ENCODE assay signal across 18 cellular contexts in the genomic region with DNA sequence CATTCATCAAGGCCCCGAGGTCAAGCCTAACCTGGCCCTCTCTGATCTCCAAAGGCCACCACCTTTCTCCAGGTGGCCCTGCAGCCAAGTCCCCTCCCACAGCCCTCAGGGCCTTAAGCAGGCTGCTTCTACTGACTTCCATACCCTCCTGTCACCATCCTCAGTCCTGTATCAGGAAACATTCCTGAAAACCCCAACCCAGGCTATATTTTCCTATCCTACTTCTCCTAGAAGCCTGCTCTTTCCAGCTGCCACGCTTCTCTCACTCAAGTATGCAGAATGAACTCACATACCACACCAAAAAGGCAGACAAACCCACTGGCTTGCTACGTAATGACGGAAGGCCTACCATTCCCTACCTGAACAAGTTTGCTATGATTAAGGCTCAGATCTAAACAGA.
"Had no signal": no experiment of that assay in that cellular context is flagged by ENCODE, and none has a peak within 500 bp of the region (broad histone marks: within the 10 kb centered on the region; RNA-seq: fewer than 3 reads in every experiment).

No MANE protein-coding gene starts in this region.

- H3K4me3 Mint-ChIP-seq: nephron progenitor cell had no signal

- H3K27me3 ChIP-seq: adrenal gland, body of pancreas, esophagus muscularis mucosa, right lobe of liver had no signal

- H3K27ac ChIP-seq: adrenal gland, body of pancreas, psoas muscle, right lobe of liver had no signal

- H3K9me3 ChIP-seq: adrenal gland, body of pancreas, esophagus muscularis mucosa, psoas muscle, right lobe of liver, SK-N-SH had no signal

- H3K9me3 Mint-ChIP-seq: nephron progenitor cell had no signal

- H3K4me3 ChIP-seq: adrenal gland, body of pancreas, esophagus muscularis mucosa, psoas muscle, right lobe of liver had no signal

- H3K4me1 ChIP-seq: body of pancreas, right lobe of liver had no signal

- ATAC-seq: body of pancreas; left lobe of liver; psoas muscle; right lobe of liver; stimulated activated naive CD8-positive, alpha-beta T cell treated with anti-CD3 and anti-CD28 coated beads, Interleukin-15, Interleukin-2, amounts not matched to agents 100 U/mL and 50 U/mL, for 24 hours had no signal

- DNase-seq: activated CD4-positive, alpha-beta T cell treated with anti-CD3 and anti-CD28 coated beads, Interleukin-2, amount 50 U/mL, for 48 hours; activated CD4-positive, CD25-positive, alpha-beta regulatory T cell; activated effector memory CD4-positive, alpha-beta T cell treated with Interleukin-2 at 50 U/mL for 16 hours; adrenal gland; body of pancreas; cerebellar nuclear complex; dermis blood vessel endothelial cell; mesenchymal stem cell; nephron progenitor cell; psoas muscle; right lobe of liver; Right ventricle myocardium superior; SK-N-SH; stimulated activated CD4-positive, alpha-beta T cell treated with anti-CD3 and anti-CD28 coated beads, Interleukin-2, amount 100 ng/mL, for 24 hours; stimulated activated naive CD8-positive, alpha-beta T cell treated with anti-CD3 and anti-CD28 coated beads, Interleukin-15, Interleukin-2, amounts not matched to agents 100 U/mL and 50 U/mL, for 24 hours; T-helper 1 cell had no signal
